In genomic region chr12:30134229-30134628, GRCh38 we compare ENCODE assay signal across 13 cellular contexts.
DNase-seq lines count a peak whose midpoint lies in the region; ATAC-seq and TF ChIP-seq lines count a peak whose summit lies in the region.
"Had no signal": no experiment of that assay in that cellular context is flagged by ENCODE, and none has a peak within 500 bp of the region (broad histone marks: within the 10 kb centered on the region; RNA-seq: fewer than 3 reads in every experiment).

No MANE protein-coding gene starts in this region.

- no peak overlapping the region for H3K27ac Mint-ChIP-seq in stimulated activated effector memory CD8-positive, alpha-beta T cell treated with anti-CD3 and anti-CD28 coated beads, Interleukin-12 subunit alpha, Interleukin-12 subunit beta, amount 100 ng/mL, for 72 hours
- H3K27ac Mint-ChIP-seq: activated T-helper 1 cell treated with anti-CD3 and anti-CD28 coated beads, Interleukin-12 subunit alpha, Interleukin-12 subunit beta, Interleukin-2, Interleukin-4 antibody, amounts not matched to agents 30 ng/mL and 10 ng/mL and 1 ng/mL, durations not matched to agents 14 hours and 24 hours and 36 hours; stimulated activated memory B cell treated with anti-CD40 and anti-IgM and Interleukin-4, amounts not matched to agents 10 μg/mL and 1 μg/mL and 100 μg/mL, for 72 hours had no signal

- H3K23ac ChIP-seq in neuronal stem cell (ENCODE audit: low read depth, low read length, poor library complexity): no peak overlapping the region

- DNase-seq in HAP-1 (ENCODE audit: low spot score in 2 of 2) (peak; percentile 43 to 63), PC-9 (no peak), epithelial cell of esophagus (ENCODE audit: low read depth) (peak; percentile 3), neuronal stem cell (ENCODE audit: low spot score) (no peak)
- DNase-seq in stimulated activated CD4-positive, alpha-beta T cell treated with anti-CD3 and anti-CD28 coated beads, Interleukin-4, amount 100 ng/mL, for 24 hours: no peak
- no peak for DNase-seq in stimulated activated effector memory CD8-positive, alpha-beta T cell treated with anti-CD3 and anti-CD28 coated beads, Interleukin-12 subunit alpha, Interleukin-12 subunit beta, amount 100 ng/mL, for 72 hours (ENCODE audit: low spot score in 2 of 2)
- DNase-seq in stimulated activated naive CD4-positive, alpha-beta T cell (lab: John Stamatoyannopoulos, UW): no peak
- DNase-seq: anterior cingulate cortex, NCI-H2081 treated with DMSO at 0.1 percent for 48 hours, uterus had no signal

- in situ Hi-C loops in HAP-1 (cut with MboI; ENCODE audit: low sequenced_read_pairs): no loop called here

- no peaks in the 10 kb centered on the region for H3K79me2 ChIP-seq in PC-9 (ENCODE audit: low read depth)

- no peak overlapping the region for H2BK120ac ChIP-seq in neuronal stem cell (ENCODE audit: low read depth, low read length)

- H4K20me1 ChIP-seq in PC-9 (ENCODE audit: insufficient read depth): no peaks in the 10 kb centered on the region

- H3K4me1 Mint-ChIP-seq in stimulated activated effector memory CD8-positive, alpha-beta T cell treated with anti-CD3 and anti-CD28 coated beads, Interleukin-12 subunit alpha, Interleukin-12 subunit beta, amount 100 ng/mL, for 72 hours: no peaks in the 10 kb centered on the region
- H3K4me1 Mint-ChIP-seq: stimulated activated memory B cell treated with anti-CD40 and anti-IgM and Interleukin-4, amounts not matched to agents 10 μg/mL and 1 μg/mL and 100 μg/mL, for 72 hours had no signal

- WGBS in neuronal stem cell (ENCODE audit: extremely low coverage in 2 of 2, insufficient read length in 2 of 2, insufficient replicate concordance in 1 of 2), 2 donors: no CpG with 5 or more reads among the region's 8 CpGs

- no peak overlapping the region for H2BK12ac ChIP-seq in neuronal stem cell (ENCODE audit: low read length)

- no peak overlapping the region for H3K9ac ChIP-seq in neuronal stem cell (ENCODE audit: low read depth, low read length, poor library complexity)

- no peak overlapping the region for H3K18ac ChIP-seq in neuronal stem cell (ENCODE audit: low read length)

- TF ChIP-seq CTCF in C4-2B (conservative IDR thresholded peaks at IDR 0.05) (peak; percentile 54), PC-9 (conservative IDR thresholded peaks at IDR 0.05) (peak; percentile 37; the same call in 1 of the 2 replicates), epithelial cell of esophagus (IDR thresholded peaks at IDR 0.05; ENCODE audit: insufficient read depth, low read depth, low read length, missing control alignments) (no peak)

- intact Hi-C loops in PC-9 (cut with micrococcal nuclease; ENCODE audit: unreplicated experiment): no loop called here

- no peak overlapping the region for H2BK5ac ChIP-seq in neuronal stem cell (ENCODE audit: low read length)

- H2AFZ ChIP-seq in PC-9 (no peak overlapping the region), neuronal stem cell (ENCODE audit: low read length) (no peak overlapping the region)

- H3F3A ChIP-seq in PC-9 (ENCODE audit: insufficient read depth, low read depth): no peaks in the 10 kb centered on the region

- H2AK5ac ChIP-seq in neuronal stem cell (ENCODE audit: low read depth, low read length): no peak overlapping the region

- H4K91ac ChIP-seq in neuronal stem cell (ENCODE audit: low read depth, low read length, poor library complexity): no peak overlapping the region

- no peak overlapping the region for H3K4me3 Mint-ChIP-seq in stimulated activated effector memory CD8-positive, alpha-beta T cell treated with anti-CD3 and anti-CD28 coated beads, Interleukin-12 subunit alpha, Interleukin-12 subunit beta, amount 100 ng/mL, for 72 hours
- H3K4me3 Mint-ChIP-seq: activated T-helper 1 cell treated with anti-CD3 and anti-CD28 coated beads, Interleukin-12 subunit alpha, Interleukin-12 subunit beta, Interleukin-2, Interleukin-4 antibody, amounts not matched to agents 30 ng/mL and 10 ng/mL and 1 ng/mL, durations not matched to agents 14 hours and 24 hours and 36 hours; stimulated activated memory B cell treated with anti-CD40 and anti-IgM and Interleukin-4, amounts not matched to agents 10 μg/mL and 1 μg/mL and 100 μg/mL, for 72 hours had no signal

- H3K27me3 ChIP-seq in HAP-1 (ENCODE audit: low read depth) (no peaks in the 10 kb centered on the region), PC-9 (ENCODE audit: insufficient read depth, low read depth) (no peaks in the 10 kb centered on the region), neuronal stem cell (ENCODE audit: control insufficient read depth in 3 of 3, insufficient read depth in 3 of 3, low read depth in 1 of 3, low read length in 3 of 3) (no peaks in the 10 kb centered on the region)
- H3K27me3 ChIP-seq: uterus had no signal

- no peaks in the 10 kb centered on the region for H3K36me3 Mint-ChIP-seq in stimulated activated effector memory CD8-positive, alpha-beta T cell treated with anti-CD3 and anti-CD28 coated beads, Interleukin-12 subunit alpha, Interleukin-12 subunit beta, amount 100 ng/mL, for 72 hours
- H3K36me3 Mint-ChIP-seq: stimulated activated memory B cell treated with anti-CD40 and anti-IgM and Interleukin-4, amounts not matched to agents 10 μg/mL and 1 μg/mL and 100 μg/mL, for 72 hours had no signal

- H3K4ac ChIP-seq in neuronal stem cell (ENCODE audit: low read length): no peak overlapping the region

- H3K4me2 ChIP-seq in PC-9 (no peak overlapping the region), neuronal stem cell (ENCODE audit: insufficient read depth, low read length, poor library complexity, severe bottlenecking) (no peak overlapping the region)

- BruUV-seq in PC-9 (replicated peaks; lab: Mats Ljungman, UMichigan): no TSS peak

- H3K27ac ChIP-seq in C4-2B (peak overlapping the region; percentile 48), PC-9 (no peak overlapping the region), neuronal stem cell (replicated peaks; ENCODE audit: low read length) (no peak overlapping the region)
- H3K27ac ChIP-seq: uterus had no signal

- ATAC-seq in stimulated activated effector memory CD8-positive, alpha-beta T cell treated with anti-CD3 and anti-CD28 coated beads, Interleukin-12 subunit alpha, Interleukin-12 subunit beta, amount 100 ng/mL, for 72 hours: no peak
- ATAC-seq: stimulated activated memory B cell treated with anti-CD40 and anti-IgM and Interleukin-4, amounts not matched to agents 10 μg/mL and 1 μg/mL and 100 μg/mL, for 72 hours had no signal

- H3K9me2 ChIP-seq in PC-9 (ENCODE audit: insufficient read depth): no peaks in the 10 kb centered on the region

- POLR2A ChIA-PET in PC-9 (lab: Charles Lee; ENCODE audit: unreplicated experiment): no interaction called here

- no peaks in the 10 kb centered on the region for H3K36me3 ChIP-seq in HAP-1 (replicated peaks)
- no peaks in the 10 kb centered on the region for H3K36me3 ChIP-seq in PC-9 (ENCODE audit: low read depth)
- no peaks in the 10 kb centered on the region for H3K36me3 ChIP-seq in neuronal stem cell (replicated peaks in 1 of 2; ENCODE audit: control insufficient read depth in 2 of 2, insufficient read depth in 2 of 2, low read length in 2 of 2)
- H3K36me3 ChIP-seq: uterus had no signal

- H4K8ac ChIP-seq in neuronal stem cell (ENCODE audit: low read depth, low read length): no peak overlapping the region

- H2BK15ac ChIP-seq in neuronal stem cell (ENCODE audit: low read length): no peak overlapping the region

- H3K9me3 Mint-ChIP-seq in stimulated activated effector memory CD8-positive, alpha-beta T cell treated with anti-CD3 and anti-CD28 coated beads, Interleukin-12 subunit alpha, Interleukin-12 subunit beta, amount 100 ng/mL, for 72 hours: no peaks in the 10 kb centered on the region

- H3K9me3 ChIP-seq in HAP-1 (no peaks in the 10 kb centered on the region), PC-9 (ENCODE audit: insufficient read depth, low read depth) (no peaks in the 10 kb centered on the region), neuronal stem cell (replicated peaks in 1 of 2; ENCODE audit: control insufficient read depth in 2 of 2, insufficient read depth in 1 of 2, low read depth in 1 of 2, low read length in 2 of 2) (no peaks in the 10 kb centered on the region)
- H3K9me3 ChIP-seq: uterus had no signal

- no peak overlapping the region for H3K14ac ChIP-seq in neuronal stem cell (ENCODE audit: low read length)

- H3K4me3 ChIP-seq in HAP-1 (no peak overlapping the region), PC-9 (no peak overlapping the region), epithelial cell of esophagus (ENCODE audit: low read length) (no peak overlapping the region), neuronal stem cell (ENCODE audit: low read length in 2 of 2) (no peak overlapping the region)
- H3K4me3 ChIP-seq: uterus had no signal

- H3K4me1 ChIP-seq in HAP-1 (peaks cover 9% of the 10 kb centered on the region), PC-9 (replicated peaks; ENCODE audit: insufficient read depth) (no peaks in the 10 kb centered on the region), neuronal stem cell (ENCODE audit: control insufficient read depth in 2 of 2, insufficient read depth in 1 of 2, low read depth in 1 of 2, low read length in 2 of 2) (peaks cover 0 to 4% of the 10 kb centered on the region in 2 donors)
- H3K4me1 ChIP-seq: uterus had no signal

- CTCF ChIA-PET in PC-9 (lab: Charles Lee): interaction anchor here (0.9 kb wide), 1 partner anchor 614 kb away, joined by 3 read pairs; no protein-coding TSS in a partner anchor

- no peaks in the 10 kb centered on the region for H3K79me1 ChIP-seq in neuronal stem cell (ENCODE audit: low read depth, low read length)

Comparison
In these comparisons a context has a peak if more than half of its experiments do, and no peak if none do; other contexts are left out.
1. DNase-seq: peak in HAP-1 (2 of 2) and epithelial cell of esophagus (single experiment); none in PC-9 (0 of 2), neuronal stem cell (single experiment), stimulated activated CD4-positive, alpha-beta T cell treated with anti-CD3 and anti-CD28 coated beads, Interleukin-4, amount 100 ng/mL, for 24 hours (single experiment), stimulated activated effector memory CD8-positive, alpha-beta T cell treated with anti-CD3 and anti-CD28 coated beads, Interleukin-12 subunit alpha, Interleukin-12 subunit beta, amount 100 ng/mL, for 72 hours (0 of 2) and stimulated activated naive CD4-positive, alpha-beta T cell (0 of 6).